Comparison of ENCODE assay signal across 2 cellular contexts in the genomic region with DNA sequence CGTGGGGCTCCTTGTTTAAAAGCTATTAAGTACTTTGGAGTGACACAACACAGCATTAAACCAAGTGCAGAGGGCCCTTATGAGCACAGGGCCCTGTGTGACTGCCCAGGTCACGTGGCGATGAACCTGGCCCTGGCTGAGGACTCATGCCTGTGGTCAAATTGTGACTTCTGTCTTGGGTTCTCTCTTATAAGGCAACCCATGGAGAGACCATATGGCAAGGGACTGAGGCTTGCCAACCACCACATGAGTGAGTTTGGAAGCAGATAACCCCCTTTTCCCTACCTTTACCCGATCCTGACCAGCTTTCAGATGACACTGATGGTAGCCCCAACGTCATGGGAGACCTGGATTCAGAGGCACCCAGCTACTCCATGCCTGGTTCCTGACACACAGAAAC.
TF ChIP-seq lines count a peak whose summit lies in the region.

No MANE protein-coding gene starts in this region.

TF ChIP-seq in K562, 482 proteins besides CTCF, POLR2A, EP300 and RAD21 (continued from another document):
- TF ChIP-seq HDAC6 (IDR thresholded peaks at IDR 0.05; ENCODE audit: low read depth, low read length), result no peak
- TF ChIP-seq, protein P1, sequence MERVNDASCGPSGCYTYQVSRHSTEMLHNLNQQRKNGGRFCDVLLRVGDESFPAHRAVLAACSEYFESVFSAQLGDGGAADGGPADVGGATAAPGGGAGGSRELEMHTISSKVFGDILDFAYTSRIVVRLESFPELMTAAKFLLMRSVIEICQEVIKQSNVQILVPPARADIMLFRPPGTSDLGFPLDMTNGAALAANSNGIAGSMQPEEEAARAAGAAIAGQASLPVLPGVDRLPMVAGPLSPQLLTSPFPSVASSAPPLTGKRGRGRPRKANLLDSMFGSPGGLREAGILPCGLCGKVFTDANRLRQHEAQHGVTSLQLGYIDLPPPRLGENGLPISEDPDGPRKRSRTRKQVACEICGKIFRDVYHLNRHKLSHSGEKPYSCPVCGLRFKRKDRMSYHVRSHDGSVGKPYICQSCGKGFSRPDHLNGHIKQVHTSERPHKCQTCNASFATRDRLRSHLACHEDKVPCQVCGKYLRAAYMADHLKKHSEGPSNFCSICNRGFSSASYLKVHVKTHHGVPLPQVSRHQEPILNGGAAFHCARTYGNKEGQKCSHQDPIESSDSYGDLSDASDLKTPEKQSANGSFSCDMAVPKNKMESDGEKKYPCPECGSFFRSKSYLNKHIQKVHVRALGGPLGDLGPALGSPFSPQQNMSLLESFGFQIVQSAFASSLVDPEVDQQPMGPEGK (CRISPR knock-in tag; IDR thresholded peaks at IDR 0.05; ENCODE audit: borderline replicate concordance), result no peak

TF ChIP-seq in H1, 55 proteins besides CTCF, POLR2A, EP300 and RAD21:
- TF ChIP-seq, protein P2, sequence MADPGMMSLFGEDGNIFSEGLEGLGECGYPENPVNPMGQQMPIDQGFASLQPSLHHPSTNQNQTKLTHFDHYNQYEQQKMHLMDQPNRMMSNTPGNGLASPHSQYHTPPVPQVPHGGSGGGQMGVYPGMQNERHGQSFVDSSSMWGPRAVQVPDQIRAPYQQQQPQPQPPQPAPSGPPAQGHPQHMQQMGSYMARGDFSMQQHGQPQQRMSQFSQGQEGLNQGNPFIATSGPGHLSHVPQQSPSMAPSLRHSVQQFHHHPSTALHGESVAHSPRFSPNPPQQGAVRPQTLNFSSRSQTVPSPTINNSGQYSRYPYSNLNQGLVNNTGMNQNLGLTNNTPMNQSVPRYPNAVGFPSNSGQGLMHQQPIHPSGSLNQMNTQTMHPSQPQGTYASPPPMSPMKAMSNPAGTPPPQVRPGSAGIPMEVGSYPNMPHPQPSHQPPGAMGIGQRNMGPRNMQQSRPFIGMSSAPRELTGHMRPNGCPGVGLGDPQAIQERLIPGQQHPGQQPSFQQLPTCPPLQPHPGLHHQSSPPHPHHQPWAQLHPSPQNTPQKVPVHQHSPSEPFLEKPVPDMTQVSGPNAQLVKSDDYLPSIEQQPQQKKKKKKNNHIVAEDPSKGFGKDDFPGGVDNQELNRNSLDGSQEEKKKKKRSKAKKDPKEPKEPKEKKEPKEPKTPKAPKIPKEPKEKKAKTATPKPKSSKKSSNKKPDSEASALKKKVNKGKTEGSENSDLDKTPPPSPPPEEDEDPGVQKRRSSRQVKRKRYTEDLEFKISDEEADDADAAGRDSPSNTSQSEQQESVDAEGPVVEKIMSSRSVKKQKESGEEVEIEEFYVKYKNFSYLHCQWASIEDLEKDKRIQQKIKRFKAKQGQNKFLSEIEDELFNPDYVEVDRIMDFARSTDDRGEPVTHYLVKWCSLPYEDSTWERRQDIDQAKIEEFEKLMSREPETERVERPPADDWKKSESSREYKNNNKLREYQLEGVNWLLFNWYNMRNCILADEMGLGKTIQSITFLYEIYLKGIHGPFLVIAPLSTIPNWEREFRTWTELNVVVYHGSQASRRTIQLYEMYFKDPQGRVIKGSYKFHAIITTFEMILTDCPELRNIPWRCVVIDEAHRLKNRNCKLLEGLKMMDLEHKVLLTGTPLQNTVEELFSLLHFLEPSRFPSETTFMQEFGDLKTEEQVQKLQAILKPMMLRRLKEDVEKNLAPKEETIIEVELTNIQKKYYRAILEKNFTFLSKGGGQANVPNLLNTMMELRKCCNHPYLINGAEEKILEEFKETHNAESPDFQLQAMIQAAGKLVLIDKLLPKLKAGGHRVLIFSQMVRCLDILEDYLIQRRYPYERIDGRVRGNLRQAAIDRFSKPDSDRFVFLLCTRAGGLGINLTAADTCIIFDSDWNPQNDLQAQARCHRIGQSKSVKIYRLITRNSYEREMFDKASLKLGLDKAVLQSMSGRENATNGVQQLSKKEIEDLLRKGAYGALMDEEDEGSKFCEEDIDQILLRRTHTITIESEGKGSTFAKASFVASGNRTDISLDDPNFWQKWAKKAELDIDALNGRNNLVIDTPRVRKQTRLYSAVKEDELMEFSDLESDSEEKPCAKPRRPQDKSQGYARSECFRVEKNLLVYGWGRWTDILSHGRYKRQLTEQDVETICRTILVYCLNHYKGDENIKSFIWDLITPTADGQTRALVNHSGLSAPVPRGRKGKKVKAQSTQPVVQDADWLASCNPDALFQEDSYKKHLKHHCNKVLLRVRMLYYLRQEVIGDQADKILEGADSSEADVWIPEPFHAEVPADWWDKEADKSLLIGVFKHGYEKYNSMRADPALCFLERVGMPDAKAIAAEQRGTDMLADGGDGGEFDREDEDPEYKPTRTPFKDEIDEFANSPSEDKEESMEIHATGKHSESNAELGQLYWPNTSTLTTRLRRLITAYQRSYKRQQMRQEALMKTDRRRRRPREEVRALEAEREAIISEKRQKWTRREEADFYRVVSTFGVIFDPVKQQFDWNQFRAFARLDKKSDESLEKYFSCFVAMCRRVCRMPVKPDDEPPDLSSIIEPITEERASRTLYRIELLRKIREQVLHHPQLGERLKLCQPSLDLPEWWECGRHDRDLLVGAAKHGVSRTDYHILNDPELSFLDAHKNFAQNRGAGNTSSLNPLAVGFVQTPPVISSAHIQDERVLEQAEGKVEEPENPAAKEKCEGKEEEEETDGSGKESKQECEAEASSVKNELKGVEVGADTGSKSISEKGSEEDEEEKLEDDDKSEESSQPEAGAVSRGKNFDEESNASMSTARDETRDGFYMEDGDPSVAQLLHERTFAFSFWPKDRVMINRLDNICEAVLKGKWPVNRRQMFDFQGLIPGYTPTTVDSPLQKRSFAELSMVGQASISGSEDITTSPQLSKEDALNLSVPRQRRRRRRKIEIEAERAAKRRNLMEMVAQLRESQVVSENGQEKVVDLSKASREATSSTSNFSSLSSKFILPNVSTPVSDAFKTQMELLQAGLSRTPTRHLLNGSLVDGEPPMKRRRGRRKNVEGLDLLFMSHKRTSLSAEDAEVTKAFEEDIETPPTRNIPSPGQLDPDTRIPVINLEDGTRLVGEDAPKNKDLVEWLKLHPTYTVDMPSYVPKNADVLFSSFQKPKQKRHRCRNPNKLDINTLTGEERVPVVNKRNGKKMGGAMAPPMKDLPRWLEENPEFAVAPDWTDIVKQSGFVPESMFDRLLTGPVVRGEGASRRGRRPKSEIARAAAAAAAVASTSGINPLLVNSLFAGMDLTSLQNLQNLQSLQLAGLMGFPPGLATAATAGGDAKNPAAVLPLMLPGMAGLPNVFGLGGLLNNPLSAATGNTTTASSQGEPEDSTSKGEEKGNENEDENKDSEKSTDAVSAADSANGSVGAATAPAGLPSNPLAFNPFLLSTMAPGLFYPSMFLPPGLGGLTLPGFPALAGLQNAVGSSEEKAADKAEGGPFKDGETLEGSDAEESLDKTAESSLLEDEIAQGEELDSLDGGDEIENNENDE (IDR thresholded peaks at IDR 0.05; ENCODE audit: insufficient replicate concordance, low read length), result no peak
- TF ChIP-seq, protein P3, sequence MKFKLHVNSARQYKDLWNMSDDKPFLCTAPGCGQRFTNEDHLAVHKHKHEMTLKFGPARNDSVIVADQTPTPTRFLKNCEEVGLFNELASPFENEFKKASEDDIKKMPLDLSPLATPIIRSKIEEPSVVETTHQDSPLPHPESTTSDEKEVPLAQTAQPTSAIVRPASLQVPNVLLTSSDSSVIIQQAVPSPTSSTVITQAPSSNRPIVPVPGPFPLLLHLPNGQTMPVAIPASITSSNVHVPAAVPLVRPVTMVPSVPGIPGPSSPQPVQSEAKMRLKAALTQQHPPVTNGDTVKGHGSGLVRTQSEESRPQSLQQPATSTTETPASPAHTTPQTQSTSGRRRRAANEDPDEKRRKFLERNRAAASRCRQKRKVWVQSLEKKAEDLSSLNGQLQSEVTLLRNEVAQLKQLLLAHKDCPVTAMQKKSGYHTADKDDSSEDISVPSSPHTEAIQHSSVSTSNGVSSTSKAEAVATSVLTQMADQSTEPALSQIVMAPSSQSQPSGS (IDR thresholded peaks at IDR 0.05; ENCODE audit: low read length), result no peak
- no peak for TF ChIP-seq TEAD4 (IDR thresholded peaks at IDR 0.05; ENCODE audit: low read depth, low read length)
- no peak for TF ChIP-seq RXRA (IDR thresholded peaks at IDR 0.05; ENCODE audit: insufficient read depth, low read depth, low read length)
- TF ChIP-seq JUND (IDR thresholded peaks at IDR 0.05; ENCODE audit: low read length), result no peak
- TF ChIP-seq CREB1 (IDR thresholded peaks at IDR 0.05), result no peak
- no peak for TF ChIP-seq BCL11A (IDR thresholded peaks at IDR 0.05; ENCODE audit: low read depth in 2 of 2, low read length in 2 of 2)
- TF ChIP-seq CBX8 (IDR thresholded peaks at IDR 0.05; ENCODE audit: borderline replicate concordance, low read depth, low read length), result no peak
- no peak for TF ChIP-seq NANOG (IDR thresholded peaks at IDR 0.05; ENCODE audit: insufficient read depth, low read depth, low read length, poor library complexity, severe bottlenecking)
- no peak for TF ChIP-seq JUN (IDR thresholded peaks at IDR 0.05; ENCODE audit: low read depth, low read length)
- TF ChIP-seq EZH2 (IDR thresholded peaks at IDR 0.05; ENCODE audit: low read depth, low read length, severe bottlenecking), result no peak
- TF ChIP-seq KDM1A (IDR thresholded peaks at IDR 0.05; ENCODE audit: borderline replicate concordance, low read length), result no peak
- TF ChIP-seq ZNF274 (IDR thresholded peaks at IDR 0.05; ENCODE audit: borderline replicate concordance, extremely low read depth, low read length), result no peak
